Comparison of ENCODE assay signal across 11 cellular contexts in genomic region chr19:16316506-16316882, GRCh38. TPM values are rescaled to one million over a fixed set of nuclear protein-coding genes. Genes with fewer than 3 reads are reported as not detected.
DNase-seq lines count a peak whose midpoint lies in the region; ATAC-seq and TF ChIP-seq lines count a peak whose summit lies in the region.
"Had no signal": no experiment of that assay in that cellular context is flagged by ENCODE, and none has a peak within 500 bp of the region (broad histone marks: within the 10 kb centered on the region; RNA-seq: fewer than 3 reads in every experiment).

No MANE protein-coding gene starts in this region.

- CTCF ChIA-PET in IMR-90 (lab: Yijun Ruan, JAX), result interaction anchor here (1.0 kb wide), 2 partner anchors 58 to 69 kb away, joined by 3 read pairs; no protein-coding TSS in a partner anchor

- peaks cover 19% of the 10 kb centered on the region for H3K4me1 Mint-ChIP-seq in chondrocyte (ENCODE audit: low read depth)

- no peaks in the 10 kb centered on the region for H3K36me3 ChIP-seq in IMR-90 (ENCODE audit: control insufficient read depth, insufficient read depth, low read length)
- H3K36me3 ChIP-seq in mesenchymal stem cell (ENCODE audit: control insufficient read depth in 1 of 2, insufficient read depth in 2 of 2, low read depth in 1 of 2, low read length in 2 of 2), result no peaks in the 10 kb centered on the region
- no peaks in the 10 kb centered on the region for H3K36me3 ChIP-seq in suprapubic skin

- H3K14ac ChIP-seq in IMR-90 (replicated peaks; ENCODE audit: low read depth, low read length), result peak overlapping the region; percentile 13
- H3K14ac ChIP-seq in mesenchymal stem cell (ENCODE audit: low read length in 2 of 2), result no peak overlapping the region

- H4K5ac ChIP-seq in IMR-90 (ENCODE audit: low read depth, low read length), result peak overlapping the region; percentile 46

- H3K27me3 Mint-ChIP-seq in chondrocyte (ENCODE audit: low read depth), result no peaks in the 10 kb centered on the region

- H3K27ac Mint-ChIP-seq in chondrocyte (ENCODE audit: unreplicated experiment), result peak overlapping the region; percentile 97

- peaks cover 11% of the 10 kb centered on the region for H3K9me1 ChIP-seq in IMR-90 (ENCODE audit: insufficient read depth, low read length)

- no peak overlapping the region for H2AK9ac ChIP-seq in IMR-90 (replicated peaks; ENCODE audit: low read depth, low read length, poor library complexity)

- peak overlapping the region; percentile 7; the same call in 1 of the 2 replicates for H3K9ac ChIP-seq in IMR-90 (ENCODE audit: low read depth, low read length)
- peak overlapping the region; percentile 54 for H3K9ac ChIP-seq in mesenchymal stem cell (ENCODE audit: low read length)
- H3K9ac ChIP-seq: KMS-11 had no signal

- H2AK5ac ChIP-seq in IMR-90 (ENCODE audit: low read depth, low read length) (peak overlapping the region; percentile 52), mesenchymal stem cell (ENCODE audit: low read length, severe bottlenecking) (no peak overlapping the region)

- H3K9me3 ChIP-seq in IMR-90 (ENCODE audit: control insufficient read depth, insufficient read depth, low read length), result no peaks in the 10 kb centered on the region
- no peaks in the 10 kb centered on the region for H3K9me3 ChIP-seq in mesenchymal stem cell (ENCODE audit: control insufficient read depth, low read length)
- no peaks in the 10 kb centered on the region for H3K9me3 ChIP-seq in suprapubic skin

- DNase-seq in IMR-90 (no peak), chondrocyte (ENCODE audit: low spot score) (no peak), mesenchymal stem cell (no peak), suprapubic skin (ENCODE audit: low spot score in 2 of 2) (no peak), SIG-M5 treated with dmso at 0.1 percent for 504 hours (lab: John Stamatoyannopoulos, UW; ENCODE audit: unreplicated experiment) (no peak), GM19238 (ENCODE audit: insufficient read length, low spot score) (no peak)
- DNase-seq: DMS53, NCI-H524 had no signal

- H3K36me3 Mint-ChIP-seq in chondrocyte (ENCODE audit: low read depth), result no peaks in the 10 kb centered on the region

- H2BK120ac ChIP-seq in IMR-90 (ENCODE audit: low read depth, low read length) (peak overlapping the region; percentile 68), mesenchymal stem cell (ENCODE audit: low read depth, low read length) (no peak overlapping the region)

- no peak for TF ChIP-seq CTCF in IMR-90 (conservative IDR thresholded peaks at IDR 0.05; ENCODE audit: low read depth, low read length)
- no peak for TF ChIP-seq CTCF in chondrocyte (IDR thresholded peaks at IDR 0.05)
- no peak for TF ChIP-seq CTCF in suprapubic skin (IDR thresholded peaks at IDR 0.05)

- H2BK20ac ChIP-seq in IMR-90 (ENCODE audit: low read depth, low read length), result peak overlapping the region; percentile 38

- H3K4me2 ChIP-seq in IMR-90 (ENCODE audit: low read depth, low read length), result peak overlapping the region; percentile 5
- H3K4me2 ChIP-seq in mesenchymal stem cell (ENCODE audit: low read length, poor library complexity, severe bottlenecking), result no peak overlapping the region
- H3K4me2 ChIP-seq: KMS-11 had no signal

- H4K91ac ChIP-seq in IMR-90 (ENCODE audit: insufficient read depth, low read depth, low read length) (peak overlapping the region; percentile 13), mesenchymal stem cell (ENCODE audit: low read length) (no peak overlapping the region)

- dilution Hi-C loops in IMR-90 (cut with HindIII; ENCODE audit: low sequenced_read_pairs, unreplicated experiment), result no loop called here

- H3K56ac ChIP-seq in IMR-90 (ENCODE audit: extremely low read depth, insufficient read depth, low read length), result peak overlapping the region; percentile 2; the same call in 1 of the 2 replicates

- H2BK15ac ChIP-seq in IMR-90 (ENCODE audit: low read depth, low read length), result peak overlapping the region; percentile 59; the same call in 2 of the 3 replicates
- no peak overlapping the region for H2BK15ac ChIP-seq in mesenchymal stem cell (ENCODE audit: low read depth, poor library complexity, severe bottlenecking)

- no peaks in the 10 kb centered on the region for H3K9me3 Mint-ChIP-seq in chondrocyte (ENCODE audit: low read depth)

- H3K4ac ChIP-seq in IMR-90 (ENCODE audit: low read depth, low read length), result peak overlapping the region; percentile 65
- no peak overlapping the region for H3K4ac ChIP-seq in mesenchymal stem cell (ENCODE audit: low read depth in 1 of 2, low read length in 2 of 2)

- H3K27me3 ChIP-seq in IMR-90 (ENCODE audit: control insufficient read depth, insufficient read depth, low read length), result no peaks in the 10 kb centered on the region
- peaks cover 0 to 3% of the 10 kb centered on the region in 2 experiments for H3K27me3 ChIP-seq in mesenchymal stem cell (ENCODE audit: control insufficient read depth in 1 of 2, insufficient read depth in 1 of 2, low read length in 2 of 2)
- no peaks in the 10 kb centered on the region for H3K27me3 ChIP-seq in suprapubic skin

- BruUV-seq in IMR-90 (replicated peaks; lab: Mats Ljungman, UMichigan), result no TSS peak

- no CpG with 5 or more reads among the region's 3 CpGs for WGBS in IMR-90 (ENCODE audit: extremely low coverage in 2 of 2, insufficient read length in 1 of 2), 2 experiments
- 31% methylated on average over 3 of the region's 3 CpGs for WGBS in mesenchymal stem cell
- 55% methylated on average over 3 of the region's 3 CpGs for WGBS in suprapubic skin

- TF ChIP-seq EP300 in suprapubic skin (IDR thresholded peaks at IDR 0.05), result no peak

- POLR2A ChIA-PET in IMR-90 (lab: Charles Lee; ENCODE audit: unreplicated experiment), result interaction anchor here (0.9 kb wide), 1 partner anchor 8 kb away, joined by 3 read pairs; no protein-coding TSS in a partner anchor

- no peaks in the 10 kb centered on the region for H3K79me1 ChIP-seq in IMR-90 (ENCODE audit: low read depth in 1 of 2, low read length in 2 of 2)
- no peaks in the 10 kb centered on the region for H3K79me1 ChIP-seq in mesenchymal stem cell (replicated peaks; ENCODE audit: low read length, poor library complexity, severe bottlenecking)

- no peak overlapping the region for H3K4me3 ChIP-seq in IMR-90 (ENCODE audit: insufficient read depth, low read depth, low read length)
- H3K4me3 ChIP-seq in mesenchymal stem cell (ENCODE audit: insufficient read depth in 1 of 2, low read depth in 1 of 2, low read length in 2 of 2), result peak overlapping the region in 1 of 2 experiments; percentile 36
- no peak overlapping the region for H3K4me3 ChIP-seq in suprapubic skin

- H3K27ac ChIP-seq in IMR-90 (ENCODE audit: insufficient read depth, low read length) (peak overlapping the region; percentile 92), mesenchymal stem cell (ENCODE audit: low read length, poor library complexity, severe bottlenecking) (peak overlapping the region; percentile 50), suprapubic skin (peak overlapping the region; percentile 47)
- H3K27ac ChIP-seq: KMS-11 had no signal

- no peak for TF ChIP-seq RAD21 in IMR-90 (IDR thresholded peaks at IDR 0.05; ENCODE audit: low read length)

- intact Hi-C loops in IMR-90 (cut with micrococcal nuclease), result loop anchor here (1.0 to 5.0 kb wide), 4 partner anchors 8 to 66 kb away; partner anchors contain the start of gene KLF2

- H3K4me3 Mint-ChIP-seq in chondrocyte (ENCODE audit: unreplicated experiment), result no peak overlapping the region

- H3K4me1 ChIP-seq in IMR-90 (ENCODE audit: control insufficient read depth, insufficient read depth, low read length) (peaks cover 12% of the 10 kb centered on the region), mesenchymal stem cell (ENCODE audit: control insufficient read depth, insufficient read depth, low read depth, low read length) (peaks cover 14% of the 10 kb centered on the region), suprapubic skin (peaks cover 12% of the 10 kb centered on the region)

- H2BK12ac ChIP-seq in mesenchymal stem cell (ENCODE audit: low read length in 2 of 2), result no peak overlapping the region

- peak overlapping the region; percentile 87 for H2BK5ac ChIP-seq in IMR-90 (ENCODE audit: low read depth, low read length, poor library complexity, severe bottlenecking)
- no peak overlapping the region for H2BK5ac ChIP-seq in mesenchymal stem cell (ENCODE audit: low read depth, low read length, poor library complexity, severe bottlenecking)

- TF ChIP-seq POLR2A in IMR-90 (IDR thresholded peaks at IDR 0.05; ENCODE audit: low read depth, low read length), result no peak
- no peak for TF ChIP-seq POLR2A in suprapubic skin (IDR thresholded peaks at IDR 0.05)

- H3K23ac ChIP-seq in IMR-90 (ENCODE audit: low read depth, low read length), result peak overlapping the region; percentile 3
- no peak overlapping the region for H3K23ac ChIP-seq in mesenchymal stem cell (ENCODE audit: low read length in 2 of 2)

- peak overlapping the region; percentile 5 for H2AFZ ChIP-seq in IMR-90 (replicated peaks; ENCODE audit: low read length, poor library complexity)
- H2AFZ ChIP-seq in mesenchymal stem cell (ENCODE audit: low read depth, low read length), result no peak overlapping the region

- H4K8ac ChIP-seq in IMR-90 (ENCODE audit: low read depth in 2 of 2, low read length in 2 of 2) (peak overlapping the region; percentile 27 to 79), mesenchymal stem cell (ENCODE audit: low read length) (no peak overlapping the region)

- H3K18ac ChIP-seq in IMR-90 (ENCODE audit: low read depth, low read length), result peak overlapping the region; percentile 66
- H3K18ac ChIP-seq in mesenchymal stem cell (ENCODE audit: low read depth in 1 of 2, low read length in 2 of 2), result no peak overlapping the region

- in situ Hi-C loops in IMR-90 (cut with MboI; ENCODE audit: low sequenced_read_pairs), result no loop called here

- peaks cover 8% of the 10 kb centered on the region for H4K20me1 ChIP-seq in IMR-90 (ENCODE audit: insufficient read depth, low read length)

- no peak; the same call in 1 of the 2 replicates for ATAC-seq in IMR-90 (ENCODE audit: low read depth)
- ATAC-seq in HG02759 (IDR thresholded peaks at IDR 0.05; ENCODE audit: unreplicated experiment), result no peak
- no peak for ATAC-seq in HG03442 (IDR thresholded peaks at IDR 0.05; ENCODE audit: unreplicated experiment)

RNA-seq across cellular contexts. Expression of gene KLF2, which starts 8.1 kb away (rescaled TPM):
- total RNA-seq in IMR-90 (2012; rRNA removed) (1.1 and 3.3 TPM in 2 replicates), chondrocyte (44.7 to 50.9 TPM (median 49.4 TPM) in 3 replicates), suprapubic skin (10 to 100 TPM; 27.0 to 41.1 (median 36.9) TPM)
- polyA plus RNA-seq in IMR-90 (2012; rRNA removed), result 34.4 and 38.9 TPM in 2 replicates
- polyA plus RNA-seq in IMR-90 (2012; cell fraction: cytosol; rRNA removed), result 49.1 and 78.5 TPM in 2 replicates
- polyA plus RNA-seq in IMR-90 (2012; cell fraction: nucleus; rRNA removed; ENCODE audit: low replicate concordance), result 129 and 171 TPM in 2 replicates
- polyA plus RNA-seq in mesenchymal stem cell (2013, experiment 1 of 2), result 39.9 TPM
- polyA plus RNA-seq in mesenchymal stem cell (2013, experiment 2 of 2), result 38.0 TPM
